ENCODE assay signal across 9 cellular contexts in genomic region chr11:14237333-14237988, GRCh38.
A peak's percentile ranks its signal among the peaks of the same experiment; 100 is the strongest.
DNase-seq lines count a peak whose midpoint lies in the region; ATAC-seq, FAIRE-seq and TF ChIP-seq lines count a peak whose summit lies in the region.
"Had no signal": no experiment of that assay in that cellular context is flagged by ENCODE, and none has a peak within 500 bp of the region (broad histone marks: within the 10 kb centered on the region; RNA-seq: fewer than 3 reads in every experiment).

No MANE protein-coding gene starts in this region.

- peak overlapping the region; percentile 46 for H3K27ac ChIP-seq in caudate nucleus (ENCODE audit: low read depth, low read length)
- H3K27ac ChIP-seq in PC-3 (ENCODE audit: low read length) = no peak overlapping the region

- no peak overlapping the region for H3K4me2 ChIP-seq in PC-3 (ENCODE audit: low read length)

- no peaks in the 10 kb centered on the region for H3K36me3 ChIP-seq in BE2C
- H3K36me3 ChIP-seq in PC-3 (ENCODE audit: low read depth, low read length) = no peaks in the 10 kb centered on the region

- H3K4me1 ChIP-seq in BE2C (no peaks in the 10 kb centered on the region), PC-3 (ENCODE audit: insufficient read depth, low read length) (no peaks in the 10 kb centered on the region)

- peak; percentile 89 for FAIRE-seq in GM12891 (lab: Jason Lieb, UNC)

- no peaks in the 10 kb centered on the region for H3F3A ChIP-seq in PC-3 (ENCODE audit: low read length, unreplicated experiment)

- H3K27me3 ChIP-seq in BE2C (no peaks in the 10 kb centered on the region), PC-3 (ENCODE audit: low read length) (peaks cover 73% of the 10 kb centered on the region)

- no peak for TF ChIP-seq POLR2A in GM12891 (IDR thresholded peaks at IDR 0.05; ENCODE audit: low read depth, low read length)

- CTCF ChIA-PET in PC-3 (lab: Charles Lee) = interaction anchor here (0.5 kb wide), 1 partner anchor 750 kb away, joined by 5 read pairs; no protein-coding TSS in a partner anchor

- no peaks in the 10 kb centered on the region for H3K9me2 ChIP-seq in PC-3 (replicated peaks; ENCODE audit: low read length)

- TF ChIP-seq CTCF in BE2C (IDR thresholded peaks at IDR 0.05; ENCODE audit: low read depth, low read length) = no peak
- TF ChIP-seq CTCF in PC-3 (conservative IDR thresholded peaks at IDR 0.05; ENCODE audit: low read depth, low read length) = no peak

- no peak overlapping the region for H2AFZ ChIP-seq in PC-3 (ENCODE audit: low read length)

- no peak overlapping the region for H3K9ac ChIP-seq in PC-3 (ENCODE audit: low read length)

- H3K79me2 ChIP-seq in PC-3 (ENCODE audit: low read length) = no peaks in the 10 kb centered on the region

- ATAC-seq in GM19468 (IDR thresholded peaks at IDR 0.05; ENCODE audit: extremely low read depth, unreplicated experiment) = peak; percentile 82
- peak; percentile 98 for ATAC-seq in HG03159 (IDR thresholded peaks at IDR 0.05; ENCODE audit: unreplicated experiment)
- no peak for ATAC-seq in PC-3

- POLR2A ChIA-PET in PC-3 (lab: Charles Lee; ENCODE audit: unreplicated experiment) = no interaction called here

- H3K9me3 ChIP-seq in BE2C = no peaks in the 10 kb centered on the region
- no peaks in the 10 kb centered on the region for H3K9me3 ChIP-seq in PC-3 (ENCODE audit: low read length)

- DNase-seq in GM12891 (ENCODE audit: insufficient read length, low spot score) (peak; percentile 64), caudate nucleus (lab: John Stamatoyannopoulos, UW) (peak in 4 of 61 donors; percentile 27 to 59 (median 42)), BE2C (no peak), PC-3 (no peak), G401 (ENCODE audit: low spot score) (no peak), NCI-H1930 (lab: John Stamatoyannopoulos, UW) (no peak)
- DNase-seq: GF-D8 had no signal

- H3K4me3 ChIP-seq in BE2C (ENCODE audit: low read depth, low read length) (no peak overlapping the region), PC-3 (ENCODE audit: low read length) (no peak overlapping the region)

- intact Hi-C loops in PC-3 (cut with micrococcal nuclease) = no loop called here

- H4K20me1 ChIP-seq in PC-3 (ENCODE audit: low read length) = no peaks in the 10 kb centered on the region

- in situ Hi-C loops in G401 (cut with HindIII; ENCODE audit: low sequenced_read_pairs) = no loop called here

- BruUV-seq in PC-3 (replicated peaks; lab: Mats Ljungman, UMichigan) = no TSS peak

TF ChIP-seq in GM12891, 5 proteins besides CTCF, POLR2A, EP300 and RAD21:
- TF ChIP-seq SPI1 (IDR thresholded peaks at IDR 0.05; ENCODE audit: low read depth, low read length) = peak; percentile 94
- no peak for TF ChIP-seq POLR2AphosphoS5 (IDR thresholded peaks at IDR 0.05; ENCODE audit: low read depth, low read length)
